In genomic region chr12:65196762-65197567, GRCh38 we compare ENCODE assay signal across 20 cellular contexts. TPM values are rescaled to one million over a fixed set of nuclear protein-coding genes. Genes with fewer than 3 reads are reported as not detected.
DNase-seq lines count a peak whose midpoint lies in the region; ATAC-seq and TF ChIP-seq lines count a peak whose summit lies in the region.
"Had no signal": no experiment of that assay in that cellular context is flagged by ENCODE, and none has a peak within 500 bp of the region (broad histone marks: within the 10 kb centered on the region; RNA-seq: fewer than 3 reads in every experiment).

No MANE protein-coding gene starts in this region.

- WGBS in heart right ventricle, 2 donors, result 88 to 90% methylated on average over 2 of the region's 2 CpGs

- no peaks in the 10 kb centered on the region for H3K9me2 ChIP-seq in Loucy (replicated peaks; ENCODE audit: low read depth, low read length)

- peaks cover 24 to 63% of the 10 kb centered on the region in 2 donors for H3K36me3 Mint-ChIP-seq in activated naive CD4-positive, alpha-beta T cell treated with anti-CD3 and anti-CD28 coated beads, Interleukin-2, amount 50 U/mL, for 72 hours
- peaks cover 26 to 48% (median 27%) of the 10 kb centered on the region in 3 donors for H3K36me3 Mint-ChIP-seq in naive thymus-derived CD8-positive, alpha-beta T cell

- no peaks in the 10 kb centered on the region for H3K27me3 ChIP-seq in Loucy (ENCODE audit: insufficient read depth, low read length, poor library complexity, severe bottlenecking)
- H3K27me3 ChIP-seq in heart right ventricle, result no peaks in the 10 kb centered on the region
- H3K27me3 ChIP-seq: breast epithelium, stomach, upper lobe of left lung had no signal

- peak overlapping the region; percentile 28 for H3K4me2 ChIP-seq in Loucy (ENCODE audit: low read depth, low read length, poor library complexity, severe bottlenecking)

- H3K27ac Mint-ChIP-seq in activated naive CD4-positive, alpha-beta T cell treated with anti-CD3 and anti-CD28 coated beads, Interleukin-2, amount 50 U/mL, for 72 hours, result peak overlapping the region; percentile 71 to 79
- peak overlapping the region in 7 of 10 donors; percentile 32 to 76 (median 64) for H3K27ac Mint-ChIP-seq in naive thymus-derived CD8-positive, alpha-beta T cell
- H3K27ac Mint-ChIP-seq: nephron, WTC11 had no signal

- POLR2A ChIA-PET in naive thymus-derived CD8-positive, alpha-beta T cell (lab: Charles Lee), result no interaction called here

- DNase-seq in GM12865 (ENCODE audit: low read depth) (peak; percentile 12), germinal center (ENCODE audit: low spot score) (no peak), heart right ventricle (no peak)
- DNase-seq in activated naive CD4-positive, alpha-beta T cell treated with anti-CD3 and anti-CD28 coated beads, Interleukin-2, amount 50 U/mL, for 72 hours (ENCODE audit: low spot score in 2 of 2), result no peak
- no peak for DNase-seq in naive thymus-derived CD8-positive, alpha-beta T cell
- DNase-seq: activated CD8-positive, alpha-beta memory T cell treated with anti-CD3 and anti-CD28 coated beads, Interleukin-2, amount 50 U/mL, for 4 hours; cortex of kidney; hypothalamus; mammary epithelial cell; OCI-M1; posterior cingulate gyrus; SIG-M5; stimulated activated CD4-positive, alpha-beta T cell treated with anti-CD3 and anti-CD28 coated beads, Interleukin-1b, Interleukin-23, amount 100 ng/mL, for 48 hours; stomach; upper lobe of left lung had no signal

- H3K36me3 ChIP-seq in Loucy (ENCODE audit: insufficient read depth, low read length), result peaks cover 7% of the 10 kb centered on the region; the same call in 1 of the 2 replicates
- peaks cover 0 to 9% (median 0%) of the 10 kb centered on the region in 9 donors for H3K36me3 ChIP-seq in heart right ventricle
- H3K36me3 ChIP-seq: breast epithelium, stomach, upper lobe of left lung had no signal

- H3K27me3 Mint-ChIP-seq in naive thymus-derived CD8-positive, alpha-beta T cell, result no peaks in the 10 kb centered on the region

- H2AFZ ChIP-seq in Loucy (ENCODE audit: low read length), result no peak overlapping the region

- peaks cover 6% of the 10 kb centered on the region; the same call in 1 of the 2 replicates for H3K9me3 ChIP-seq in Loucy (ENCODE audit: insufficient read depth, low read depth, low read length)
- H3K9me3 ChIP-seq in heart right ventricle, result peaks cover 0 to 17% (median 6%) of the 10 kb centered on the region in 11 donors
- H3K9me3 ChIP-seq: upper lobe of left lung had no signal

- intact Hi-C loops in heart right ventricle (cut with DNase I), result no loop called here

- peak overlapping the region in 2 of 10 donors; percentile 18 to 23 for H3K4me3 Mint-ChIP-seq in naive thymus-derived CD8-positive, alpha-beta T cell
- H3K4me3 Mint-ChIP-seq: nephron, WTC11 had no signal

- H3K4me1 ChIP-seq in Loucy (ENCODE audit: insufficient read depth, low read length, poor library complexity, severe bottlenecking) (peaks cover 28% of the 10 kb centered on the region), heart right ventricle (peaks cover 0 to 44% (median 11%) of the 10 kb centered on the region in 9 donors)
- H3K4me1 ChIP-seq: breast epithelium had no signal

- no peak overlapping the region for H3K9ac ChIP-seq in Loucy (ENCODE audit: low read depth, low read length, poor library complexity, severe bottlenecking)

- peaks cover 25 to 83% (median 62%) of the 10 kb centered on the region in 4 donors for H3K4me1 Mint-ChIP-seq in naive thymus-derived CD8-positive, alpha-beta T cell

- H3K9me3 Mint-ChIP-seq in activated naive CD4-positive, alpha-beta T cell treated with anti-CD3 and anti-CD28 coated beads, Interleukin-2, amount 50 U/mL, for 72 hours, result peaks cover 0 to 15% of the 10 kb centered on the region in 2 donors
- H3K9me3 Mint-ChIP-seq in naive thymus-derived CD8-positive, alpha-beta T cell, result peaks cover 0 to 34% (median 10%) of the 10 kb centered on the region in 9 donors

- H3K4me3 ChIP-seq in GM12865 (ENCODE audit: low read depth, low read length) (no peak overlapping the region), Loucy (ENCODE audit: low read length, poor library complexity, severe bottlenecking) (no peak overlapping the region), heart right ventricle (no peak overlapping the region)
- H3K4me3 ChIP-seq: breast epithelium, stomach, upper lobe of left lung had no signal

- peak in 1 of 2 donors; percentile 81 for ATAC-seq in activated naive CD4-positive, alpha-beta T cell treated with anti-CD3 and anti-CD28 coated beads, Interleukin-2, amount 50 U/mL, for 72 hours
- ATAC-seq in naive thymus-derived CD8-positive, alpha-beta T cell, result no peak
- no peak for ATAC-seq in HG03045 (IDR thresholded peaks at IDR 0.05; ENCODE audit: unreplicated experiment)
- no peak for ATAC-seq in heart right ventricle
- ATAC-seq: WTC11 had no signal

- H3F3A ChIP-seq in Loucy (ENCODE audit: low read depth), result 0 out of 2 replicates have a peak, but pooled peaks cover 4% of the 10 kb centered on the region

- H3K27ac ChIP-seq in heart right ventricle, result no peak overlapping the region
- H3K27ac ChIP-seq: breast epithelium, stomach, upper lobe of left lung had no signal

- TF ChIP-seq CTCF in GM12865 (IDR thresholded peaks at IDR 0.05; ENCODE audit: insufficient read depth, low read depth, low read length, missing control alignments) (no peak), Loucy (conservative IDR thresholded peaks at IDR 0.05; ENCODE audit: low read length) (no peak), heart right ventricle (IDR thresholded peaks at IDR 0.05) (no peak)

- peaks cover 93% of the 10 kb centered on the region for H3K79me2 ChIP-seq in Loucy (ENCODE audit: insufficient read depth, low read length)

- peaks cover 40% of the 10 kb centered on the region for H4K20me1 ChIP-seq in Loucy (ENCODE audit: insufficient read depth, low read length, poor library complexity, severe bottlenecking)

RNA-seq across cellular contexts. Expression of gene LEMD3, which starts 27.6 kb away (rescaled TPM):
- total RNA-seq in activated naive CD4-positive, alpha-beta T cell treated with anti-CD3 and anti-CD28 coated beads, Interleukin-2, amount 50 U/mL, for 72 hours, result 10 to 100 TPM; 18.4 to 27.4 TPM
- total RNA-seq in naive thymus-derived CD8-positive, alpha-beta T cell, result 10 to 100 TPM; 62.1 to 62.9 TPM
- 10 to 100 TPM; 28.2 to 31.5 (median 30.9) TPM for polyA plus RNA-seq in naive thymus-derived CD8-positive, alpha-beta T cell
- total RNA-seq in heart right ventricle, result 10 to 100 TPM; 10.1 to 16.3 (median 12.1) TPM
- 10 to 100 TPM in 1 of 2 donors, 1 to 10 TPM in 1; 4.5 to 11.9 TPM for polyA plus RNA-seq in heart right ventricle
